In genomic region chr17:20300399-20301037, GRCh38 we compare ENCODE assay signal across 13 cellular contexts.
DNase-seq lines count a peak whose midpoint lies in the region; ATAC-seq and TF ChIP-seq lines count a peak whose summit lies in the region.
"Had no signal": no experiment of that assay in that cellular context is flagged by ENCODE, and none has a peak within 500 bp of the region (broad histone marks: within the 10 kb centered on the region; RNA-seq: fewer than 3 reads in every experiment).

No MANE protein-coding gene starts in this region.

- H3K27me3 Mint-ChIP-seq in endodermal cell (ENCODE audit: insufficient read depth) (no peaks in the 10 kb centered on the region), nephron progenitor cell (ENCODE audit: low read depth, poor library complexity) (peaks cover 7% of the 10 kb centered on the region)

- no peaks in the 10 kb centered on the region for H4K20me1 ChIP-seq in mammary epithelial cell (ENCODE audit: insufficient read depth, low read length)

- H3K27me3 ChIP-seq in endodermal cell (ENCODE audit: control insufficient read depth, insufficient read depth, low read length, poor library complexity, severe bottlenecking), result no peaks in the 10 kb centered on the region
- H3K27me3 ChIP-seq in mammary epithelial cell (ENCODE audit: insufficient read depth, low read length), result no peaks in the 10 kb centered on the region

- H3K36me3 ChIP-seq in endodermal cell (ENCODE audit: control insufficient read depth, insufficient read depth, low read length), result peaks cover 7% of the 10 kb centered on the region
- no peaks in the 10 kb centered on the region for H3K36me3 ChIP-seq in mammary epithelial cell (ENCODE audit: insufficient read depth, low read length)

- H3K27ac Mint-ChIP-seq in endodermal cell (peak overlapping the region; percentile 48), nephron progenitor cell (peak overlapping the region; percentile 41)

- H3K4me1 ChIP-seq in endodermal cell (ENCODE audit: control insufficient read depth, insufficient read depth, low read length) (no peaks in the 10 kb centered on the region), mammary epithelial cell (ENCODE audit: insufficient read depth, low read length) (no peaks in the 10 kb centered on the region)

- H3K27ac ChIP-seq in endodermal cell (ENCODE audit: low read depth, low read length) (peak overlapping the region; percentile 68), mammary epithelial cell (ENCODE audit: insufficient read depth, low read depth, low read length) (no peak overlapping the region)

- H3K4me3 ChIP-seq in endodermal cell (ENCODE audit: low read length) (no peak overlapping the region), mammary epithelial cell (replicated peaks in 1 of 3; ENCODE audit: insufficient read depth in 1 of 3, low read depth in 2 of 3, low read length in 3 of 3) (no peak overlapping the region)

- H3K36me3 Mint-ChIP-seq in endodermal cell (ENCODE audit: low read depth) (peaks cover 27% of the 10 kb centered on the region), nephron progenitor cell (ENCODE audit: low read depth) (peaks cover 40% of the 10 kb centered on the region)

- in situ Hi-C loops in mammary epithelial cell (cut with MboI; ENCODE audit: low sequenced_read_pairs in 2 of 2), result loop anchor here in 1 of 2 donors (25.0 kb wide), 1 partner anchor 88 kb away; no protein-coding TSS in a partner anchor

- CTCF ChIA-PET in mammary epithelial cell (lab: Charles Lee; ENCODE audit: low non-redundant PET), result no interaction called here

- dilution Hi-C loops in mammary epithelial cell (cut with HindIII; ENCODE audit: low sequenced_read_pairs), result no loop called here

- TF ChIP-seq CTCF in endodermal cell (conservative IDR thresholded peaks at IDR 0.05), result no peak
- no peak for TF ChIP-seq CTCF in nephron progenitor cell (IDR thresholded peaks at IDR 0.05)
- no peak for TF ChIP-seq CTCF in mammary epithelial cell (conservative IDR thresholded peaks at IDR 0.05 in 1 of 2, IDR thresholded peaks at IDR 0.05 in 1 of 2; ENCODE audit: extremely low read depth in 1 of 2, insufficient read depth in 1 of 2, low read depth in 1 of 2, low read length in 2 of 2)

- H3K4me1 Mint-ChIP-seq in endodermal cell (no peaks in the 10 kb centered on the region), nephron progenitor cell (peaks cover 28% of the 10 kb centered on the region)

- H3K9me3 ChIP-seq in endodermal cell (ENCODE audit: control insufficient read depth, low read length) (peaks cover 6% of the 10 kb centered on the region), mammary epithelial cell (replicated peaks; ENCODE audit: insufficient read depth, low read length) (no peaks in the 10 kb centered on the region)

- intact Hi-C loops in left cardiac atrium (cut with DNase I), result no loop called here
- intact Hi-C loops in left ventricle myocardium superior (cut with micrococcal nuclease), result no loop called here
- intact Hi-C loops in mammary epithelial cell (cut with micrococcal nuclease), result no loop called here

- H3K4me3 Mint-ChIP-seq in endodermal cell (no peak overlapping the region), nephron progenitor cell (no peak overlapping the region)

- H2AFZ ChIP-seq in mammary epithelial cell (ENCODE audit: low read depth, low read length), result no peak overlapping the region

- H3K4me2 ChIP-seq in mammary epithelial cell (ENCODE audit: insufficient read depth, low read depth, low read length), result no peak overlapping the region

- no TSS peak for BruUV-seq in mammary epithelial cell (replicated peaks; lab: Mats Ljungman, UMichigan)

- H3K79me2 ChIP-seq in mammary epithelial cell (ENCODE audit: insufficient read depth, low read length), result no peaks in the 10 kb centered on the region

- ATAC-seq in left cardiac atrium (peak; percentile 19 to 68), left ventricle myocardium superior (no peak), GM21423 (IDR thresholded peaks at IDR 0.05; ENCODE audit: unreplicated experiment) (no peak), HG02970 (IDR thresholded peaks at IDR 0.05; ENCODE audit: low FRiP score, unreplicated experiment) (no peak)
- ATAC-seq: activated CD4-positive, CD25-positive, alpha-beta regulatory T cell treated with anti-CD3 and anti-CD28 coated beads, Interleukin-2, amount 50 U/mL, for 24 hours; left lobe of liver had no signal

- 93 to 100% methylated on average over 6 to 10 of the region's 10 CpGs for WGBS in endodermal cell (ENCODE audit: insufficient coverage in 1 of 2, insufficient read length in 1 of 2), 2 experiments
- WGBS in mammary epithelial cell (ENCODE audit: low coverage, missing lambda C conversion rate), result 91% methylated on average over 8 of the region's 10 CpGs

- H3K9me3 Mint-ChIP-seq in endodermal cell (peaks cover 6% of the 10 kb centered on the region), nephron progenitor cell (peaks cover 16% of the 10 kb centered on the region)

- H3K9ac ChIP-seq in endodermal cell (ENCODE audit: extremely low read depth, low read length, poor library complexity, severe bottlenecking) (no peak overlapping the region), mammary epithelial cell (ENCODE audit: insufficient read depth, low read length) (no peak overlapping the region)

- DNase-seq in left cardiac atrium (no peak), left ventricle myocardium superior (no peak), endodermal cell (peak; percentile 44), nephron progenitor cell (no peak), mammary epithelial cell (no peak)
- no peak for DNase-seq in effector CD4-positive, alpha-beta T cell
- DNase-seq: KG1; NCI-H2171; stimulated activated naive CD4-positive, alpha-beta T cell had no signal

Comparison
In these comparisons a context has a peak if more than half of its experiments do, and no peak if none do; other contexts are left out.
1. ATAC-seq: peak in left cardiac atrium (2 of 2); none in left ventricle myocardium superior (single experiment), GM21423 (single experiment) and HG02970 (single experiment).